1 cellular context compared by ENCODE assay signal in the genomic region with DNA sequence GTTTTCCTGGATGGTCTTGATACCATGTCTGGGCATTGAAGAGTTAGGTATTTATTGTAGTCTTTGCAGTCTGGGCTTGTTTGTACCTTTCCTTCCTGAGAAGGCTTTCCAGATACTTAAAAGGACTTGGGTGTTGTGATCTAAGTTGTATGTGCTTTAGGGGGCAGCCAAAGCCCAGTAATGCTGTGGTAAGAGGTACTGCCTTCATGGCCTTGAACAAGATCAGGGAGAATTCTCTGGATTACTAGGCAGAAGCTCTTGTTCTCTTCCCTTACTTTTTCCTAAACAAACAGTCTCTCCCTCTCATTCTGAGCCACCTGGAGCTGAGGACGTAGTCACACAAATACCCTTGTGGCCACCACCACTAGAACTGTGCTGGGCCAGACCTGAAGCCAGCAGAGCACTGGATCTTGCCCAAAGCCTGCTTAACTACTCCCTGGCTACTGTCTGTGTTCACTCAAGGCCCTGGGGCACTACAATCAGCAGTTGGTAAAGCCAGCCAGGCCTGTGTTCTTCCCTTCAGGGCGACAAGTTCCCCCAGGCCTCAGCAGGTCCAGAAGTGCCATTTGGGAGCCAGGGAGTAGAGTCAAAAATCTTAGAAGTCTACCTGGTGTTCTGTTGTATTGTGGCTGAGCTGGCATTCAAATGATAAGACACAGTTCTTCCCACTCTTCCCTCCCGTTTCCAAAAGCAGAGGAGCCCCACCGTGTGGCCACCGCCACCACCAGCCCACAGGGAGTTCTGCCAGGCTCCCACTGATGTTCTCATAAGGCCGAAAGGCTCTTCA.
TF ChIP-seq lines count a peak whose summit lies in the region.

No MANE protein-coding gene starts in this region.

TF ChIP-seq in GM23338, 12 proteins besides CTCF, POLR2A, EP300 and RAD21 (continued from another document):
- TF ChIP-seq, protein P1, sequence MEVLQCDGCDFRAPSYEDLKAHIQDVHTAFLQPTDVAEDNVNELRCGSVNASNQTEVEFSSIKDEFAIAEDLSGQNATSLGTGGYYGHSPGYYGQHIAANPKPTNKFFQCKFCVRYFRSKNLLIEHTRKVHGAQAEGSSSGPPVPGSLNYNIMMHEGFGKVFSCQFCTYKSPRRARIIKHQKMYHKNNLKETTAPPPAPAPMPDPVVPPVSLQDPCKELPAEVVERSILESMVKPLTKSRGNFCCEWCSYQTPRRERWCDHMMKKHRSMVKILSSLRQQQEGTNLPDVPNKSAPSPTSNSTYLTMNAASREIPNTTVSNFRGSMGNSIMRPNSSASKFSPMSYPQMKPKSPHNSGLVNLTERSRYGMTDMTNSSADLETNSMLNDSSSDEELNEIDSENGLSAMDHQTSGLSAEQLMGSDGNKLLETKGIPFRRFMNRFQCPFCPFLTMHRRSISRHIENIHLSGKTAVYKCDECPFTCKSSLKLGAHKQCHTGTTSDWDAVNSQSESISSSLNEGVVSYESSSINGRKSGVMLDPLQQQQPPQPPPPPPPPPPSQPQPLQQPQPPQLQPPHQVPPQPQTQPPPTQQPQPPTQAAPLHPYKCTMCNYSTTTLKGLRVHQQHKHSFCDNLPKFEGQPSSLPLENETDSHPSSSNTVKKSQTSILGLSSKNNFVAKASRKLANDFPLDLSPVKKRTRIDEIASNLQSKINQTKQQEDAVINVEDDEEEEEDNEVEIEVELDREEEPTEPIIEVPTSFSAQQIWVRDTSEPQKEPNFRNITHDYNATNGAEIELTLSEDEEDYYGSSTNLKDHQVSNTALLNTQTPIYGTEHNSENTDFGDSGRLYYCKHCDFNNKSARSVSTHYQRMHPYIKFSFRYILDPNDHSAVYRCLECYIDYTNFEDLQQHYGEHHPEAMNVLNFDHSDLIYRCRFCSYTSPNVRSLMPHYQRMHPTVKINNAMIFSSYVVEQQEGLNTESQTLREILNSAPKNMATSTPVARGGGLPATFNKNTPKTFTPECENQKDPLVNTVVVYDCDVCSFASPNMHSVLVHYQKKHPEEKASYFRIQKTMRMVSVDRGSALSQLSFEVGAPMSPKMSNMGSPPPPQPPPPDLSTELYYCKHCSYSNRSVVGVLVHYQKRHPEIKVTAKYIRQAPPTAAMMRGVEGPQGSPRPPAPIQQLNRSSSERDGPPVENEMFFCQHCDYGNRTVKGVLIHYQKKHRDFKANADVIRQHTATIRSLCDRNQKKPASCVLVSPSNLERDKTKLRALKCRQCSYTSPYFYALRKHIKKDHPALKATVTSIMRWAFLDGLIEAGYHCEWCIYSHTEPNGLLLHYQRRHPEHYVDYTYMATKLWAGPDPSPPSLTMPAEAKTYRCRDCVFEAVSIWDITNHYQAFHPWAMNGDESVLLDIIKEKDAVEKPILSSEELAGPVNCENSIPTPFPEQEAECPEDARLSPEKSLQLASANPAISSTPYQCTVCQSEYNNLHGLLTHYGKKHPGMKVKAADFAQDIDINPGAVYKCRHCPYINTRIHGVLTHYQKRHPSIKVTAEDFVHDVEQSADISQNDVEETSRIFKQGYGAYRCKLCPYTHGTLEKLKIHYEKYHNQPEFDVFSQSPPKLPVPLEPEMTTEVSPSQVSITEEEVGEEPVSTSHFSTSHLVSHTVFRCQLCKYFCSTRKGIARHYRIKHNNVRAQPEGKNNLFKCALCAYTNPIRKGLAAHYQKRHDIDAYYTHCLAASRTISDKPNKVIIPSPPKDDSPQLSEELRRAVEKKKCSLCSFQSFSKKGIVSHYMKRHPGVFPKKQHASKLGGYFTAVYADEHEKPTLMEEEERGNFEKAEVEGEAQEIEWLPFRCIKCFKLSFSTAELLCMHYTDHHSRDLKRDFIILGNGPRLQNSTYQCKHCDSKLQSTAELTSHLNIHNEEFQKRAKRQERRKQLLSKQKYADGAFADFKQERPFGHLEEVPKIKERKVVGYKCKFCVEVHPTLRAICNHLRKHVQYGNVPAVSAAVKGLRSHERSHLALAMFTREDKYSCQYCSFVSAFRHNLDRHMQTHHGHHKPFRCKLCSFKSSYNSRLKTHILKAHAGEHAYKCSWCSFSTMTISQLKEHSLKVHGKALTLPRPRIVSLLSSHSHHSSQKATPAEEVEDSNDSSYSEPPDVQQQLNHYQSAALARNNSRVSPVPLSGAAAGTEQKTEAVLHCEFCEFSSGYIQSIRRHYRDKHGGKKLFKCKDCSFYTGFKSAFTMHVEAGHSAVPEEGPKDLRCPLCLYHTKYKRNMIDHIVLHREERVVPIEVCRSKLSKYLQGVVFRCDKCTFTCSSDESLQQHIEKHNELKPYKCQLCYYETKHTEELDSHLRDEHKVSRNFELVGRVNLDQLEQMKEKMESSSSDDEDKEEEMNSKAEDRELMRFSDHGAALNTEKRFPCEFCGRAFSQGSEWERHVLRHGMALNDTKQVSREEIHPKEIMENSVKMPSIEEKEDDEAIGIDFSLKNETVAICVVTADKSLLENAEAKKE (CRISPR knock-in tag; IDR thresholded peaks at IDR 0.05) = no peak
- TF ChIP-seq STAT1 (IDR thresholded peaks at IDR 0.05; ENCODE audit: unreplicated experiment) = no peak
- TF ChIP-seq POLR2AphosphoS5 (IDR thresholded peaks at IDR 0.05; ENCODE audit: low read depth) = no peak
- TF ChIP-seq NANOG (IDR thresholded peaks at IDR 0.05; ENCODE audit: borderline replicate concordance) = no peak
- TF ChIP-seq EZH2 (IDR thresholded peaks at IDR 0.05; ENCODE audit: low read depth, unreplicated experiment) = no peak
- TF ChIP-seq, protein P2, sequence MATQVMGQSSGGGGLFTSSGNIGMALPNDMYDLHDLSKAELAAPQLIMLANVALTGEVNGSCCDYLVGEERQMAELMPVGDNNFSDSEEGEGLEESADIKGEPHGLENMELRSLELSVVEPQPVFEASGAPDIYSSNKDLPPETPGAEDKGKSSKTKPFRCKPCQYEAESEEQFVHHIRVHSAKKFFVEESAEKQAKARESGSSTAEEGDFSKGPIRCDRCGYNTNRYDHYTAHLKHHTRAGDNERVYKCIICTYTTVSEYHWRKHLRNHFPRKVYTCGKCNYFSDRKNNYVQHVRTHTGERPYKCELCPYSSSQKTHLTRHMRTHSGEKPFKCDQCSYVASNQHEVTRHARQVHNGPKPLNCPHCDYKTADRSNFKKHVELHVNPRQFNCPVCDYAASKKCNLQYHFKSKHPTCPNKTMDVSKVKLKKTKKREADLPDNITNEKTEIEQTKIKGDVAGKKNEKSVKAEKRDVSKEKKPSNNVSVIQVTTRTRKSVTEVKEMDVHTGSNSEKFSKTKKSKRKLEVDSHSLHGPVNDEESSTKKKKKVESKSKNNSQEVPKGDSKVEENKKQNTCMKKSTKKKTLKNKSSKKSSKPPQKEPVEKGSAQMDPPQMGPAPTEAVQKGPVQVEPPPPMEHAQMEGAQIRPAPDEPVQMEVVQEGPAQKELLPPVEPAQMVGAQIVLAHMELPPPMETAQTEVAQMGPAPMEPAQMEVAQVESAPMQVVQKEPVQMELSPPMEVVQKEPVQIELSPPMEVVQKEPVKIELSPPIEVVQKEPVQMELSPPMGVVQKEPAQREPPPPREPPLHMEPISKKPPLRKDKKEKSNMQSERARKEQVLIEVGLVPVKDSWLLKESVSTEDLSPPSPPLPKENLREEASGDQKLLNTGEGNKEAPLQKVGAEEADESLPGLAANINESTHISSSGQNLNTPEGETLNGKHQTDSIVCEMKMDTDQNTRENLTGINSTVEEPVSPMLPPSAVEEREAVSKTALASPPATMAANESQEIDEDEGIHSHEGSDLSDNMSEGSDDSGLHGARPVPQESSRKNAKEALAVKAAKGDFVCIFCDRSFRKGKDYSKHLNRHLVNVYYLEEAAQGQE (IDR thresholded peaks at IDR 0.05; ENCODE audit: unreplicated experiment) = no peak
- TF ChIP-seq, protein P3, sequence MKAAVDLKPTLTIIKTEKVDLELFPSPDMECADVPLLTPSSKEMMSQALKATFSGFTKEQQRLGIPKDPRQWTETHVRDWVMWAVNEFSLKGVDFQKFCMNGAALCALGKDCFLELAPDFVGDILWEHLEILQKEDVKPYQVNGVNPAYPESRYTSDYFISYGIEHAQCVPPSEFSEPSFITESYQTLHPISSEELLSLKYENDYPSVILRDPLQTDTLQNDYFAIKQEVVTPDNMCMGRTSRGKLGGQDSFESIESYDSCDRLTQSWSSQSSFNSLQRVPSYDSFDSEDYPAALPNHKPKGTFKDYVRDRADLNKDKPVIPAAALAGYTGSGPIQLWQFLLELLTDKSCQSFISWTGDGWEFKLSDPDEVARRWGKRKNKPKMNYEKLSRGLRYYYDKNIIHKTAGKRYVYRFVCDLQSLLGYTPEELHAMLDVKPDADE (IDR thresholded peaks at IDR 0.05) = no peak
- no peak for TF ChIP-seq EZH2phosphoT487 (IDR thresholded peaks at IDR 0.05; ENCODE audit: unreplicated experiment)
- TF ChIP-seq CREB1 (CRISPR knock-in tag; IDR thresholded peaks at IDR 0.05; ENCODE audit: low read depth) = no peak
